ENCODE assay signal across 23 cellular contexts in genomic region chr18:38635706-38636105, GRCh38.
"Had no signal": no experiment of that assay in that cellular context is flagged by ENCODE, and none has a peak within 500 bp of the region (broad histone marks: within the 10 kb centered on the region; RNA-seq: fewer than 3 reads in every experiment).

No MANE protein-coding gene starts in this region.

- DNase-seq: activated CD4-positive, alpha-beta T cell treated with anti-CD3 and anti-CD28 coated beads for 48 hours; activated CD4-positive, alpha-beta T cell treated with anti-CD3 and anti-CD28 coated beads, Interleukin-2, amount 50 U/mL, for 4 hours; activated CD4-positive, CD25-positive, alpha-beta regulatory T cell treated with anti-CD3 and anti-CD28 coated beads, Interleukin-2, amount 50 U/mL, for 72 hours; activated CD8-positive, alpha-beta memory T cell treated with anti-CD3 and anti-CD28 coated beads, Interleukin-2, amount 10 ng/mL, durations not matched to agents 7 days and 5 days; activated effector memory CD4-positive, alpha-beta T cell treated with Interleukin-2 at 50 U/mL for 16 hours; activated naive CD4-positive, alpha-beta T cell; activated T-cell treated with anti-CD3 and anti-CD28 coated beads, Interleukin-2, amount 50 U/mL, for 24 hours; aorta; brain microvascular endothelial cell; cerebellar nuclear complex; MV-4-11; NCI-H1092 treated with DMSO at 0.1 percent for 48 hours; NCI-H1417 treated with DMSO at 0.1 percent for 48 hours; NCI-H1694; NCI-H2029; NCI-H2107; NCI-H2171 treated with DMSO at 0.1 percent for 48 hours; NCI-H226; NCI-H526; NCI-H82 had no signal

- H3K4me1 ChIP-seq: SJSA1 had no signal

- ATAC-seq: activated CD8-positive, alpha-beta memory T cell treated with anti-CD3 and anti-CD28 coated beads, Interleukin-2, amount 10 ng/mL, durations not matched to agents 7 days and 5 days had no signal

- H3K27ac ChIP-seq: brain microvascular endothelial cell, cardiac muscle cell, KMS-11, SJSA1 had no signal

- H3K36me3 ChIP-seq: brain microvascular endothelial cell, cardiac muscle cell, SJSA1 had no signal

- H3K9me3 ChIP-seq: SJSA1 had no signal

- H3K4me3 ChIP-seq: cardiac muscle cell, SJSA1 had no signal

- H3K27me3 ChIP-seq: brain microvascular endothelial cell, cardiac muscle cell, SJSA1 had no signal
